Comparison of ENCODE assay signal across 10 cellular contexts in the genomic region with DNA sequence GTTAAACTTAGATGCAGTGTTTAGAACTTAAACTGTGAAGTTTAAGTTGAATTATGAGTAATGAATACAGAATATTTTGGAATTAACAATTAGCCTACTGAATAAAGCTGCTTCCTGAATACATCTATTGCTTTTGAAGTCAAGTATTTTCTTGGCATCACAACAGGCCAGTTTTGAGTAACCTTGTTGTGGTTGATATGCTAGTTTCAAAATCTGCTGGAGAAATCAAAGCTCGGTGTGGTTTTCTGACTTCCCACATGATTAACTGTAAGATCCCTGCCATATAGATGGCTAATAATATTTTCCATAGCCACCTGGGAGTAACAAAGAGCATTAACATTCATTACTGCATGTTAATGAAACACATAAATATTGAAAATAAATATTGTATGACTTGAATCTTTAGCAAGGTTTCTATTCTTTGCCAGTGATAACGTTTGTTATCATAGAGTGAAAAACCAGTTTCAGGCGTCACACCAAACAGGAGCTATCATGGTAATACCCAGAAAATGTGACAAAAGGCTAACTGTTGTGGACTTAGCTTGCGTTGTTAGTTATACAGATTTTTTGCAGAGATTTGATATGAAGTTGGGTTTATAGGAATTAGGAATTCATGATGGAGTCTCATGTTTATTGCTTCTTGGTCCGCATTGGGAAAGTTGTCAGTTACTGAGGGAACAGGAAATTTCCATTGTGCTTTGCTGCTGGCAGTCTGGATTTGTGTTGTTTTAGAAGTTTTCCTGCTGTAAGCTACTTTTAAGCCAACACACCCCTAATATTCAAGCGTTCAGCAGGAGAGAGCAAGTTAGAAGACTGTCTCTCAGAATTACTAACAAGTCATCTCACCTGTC. TPM values are rescaled to one million over a fixed set of nuclear protein-coding genes. Genes with fewer than 3 reads are reported as not detected.
DNase-seq lines count a peak whose midpoint lies in the region; ATAC-seq and TF ChIP-seq lines count a peak whose summit lies in the region.
"Had no signal": no experiment of that assay in that cellular context is flagged by ENCODE, and none has a peak within 500 bp of the region (broad histone marks: within the 10 kb centered on the region; RNA-seq: fewer than 3 reads in every experiment).

No MANE protein-coding gene starts in this region.

- peak overlapping the region; percentile 95 for H3K27ac ChIP-seq in left ventricle myocardium inferior (replicated peaks)
- H3K27ac ChIP-seq in muscle layer of colon (ENCODE audit: low read depth, low read length), result peak overlapping the region; percentile 77
- H3K27ac ChIP-seq in urinary bladder (ENCODE audit: low read depth), result peak overlapping the region; percentile 56

- WGBS in urinary bladder, result 44% methylated on average over 6 of the region's 6 CpGs

- H3K9ac ChIP-seq in muscle layer of colon (ENCODE audit: low read length), result no peak overlapping the region

- H3K9me3 ChIP-seq in left ventricle myocardium inferior (replicated peaks) (no peaks in the 10 kb centered on the region), muscle layer of colon (ENCODE audit: low read length) (no peaks in the 10 kb centered on the region)

- H3K4me1 ChIP-seq in left ventricle myocardium inferior (peaks cover 99% of the 10 kb centered on the region), muscle layer of colon (ENCODE audit: insufficient read depth, low read length) (peaks cover 70% of the 10 kb centered on the region), urinary bladder (ENCODE audit: insufficient read depth) (peaks cover 10% of the 10 kb centered on the region)

- H3K36me3 ChIP-seq in left ventricle myocardium inferior (no peaks in the 10 kb centered on the region), muscle layer of colon (ENCODE audit: insufficient read depth, low read length) (no peaks in the 10 kb centered on the region), urinary bladder (ENCODE audit: insufficient read depth) (no peaks in the 10 kb centered on the region)

- TF ChIP-seq CTCF in left ventricle myocardium inferior (IDR thresholded peaks at IDR 0.05; ENCODE audit: borderline replicate concordance) (no peak), cardiac fibroblast (IDR thresholded peaks at IDR 0.05; ENCODE audit: low read depth, low read length) (no peak)

- intact Hi-C loops in left ventricle myocardium inferior (cut with micrococcal nuclease), result no loop called here
- intact Hi-C loops in left cardiac atrium (cut with DNase I), result no loop called here

- H3K4me3 ChIP-seq in left ventricle myocardium inferior (peak overlapping the region; percentile 47), cardiac fibroblast (replicated peaks in 1 of 2; ENCODE audit: low read depth in 2 of 2, low read length in 2 of 2) (no peak overlapping the region), muscle layer of colon (ENCODE audit: low read depth in 1 of 2, low read length in 2 of 2) (no peak overlapping the region), urinary bladder (ENCODE audit: low read depth, low read length) (no peak overlapping the region)

- H3K27me3 ChIP-seq in left ventricle myocardium inferior (ENCODE audit: low read depth) (no peaks in the 10 kb centered on the region), muscle layer of colon (ENCODE audit: control insufficient read depth in 1 of 2, insufficient read depth in 2 of 2, low read length in 2 of 2) (no peaks in the 10 kb centered on the region)

- DNase-seq in left ventricle myocardium inferior, result no peak
- no peak for DNase-seq in left cardiac atrium
- DNase-seq in cardiac fibroblast (ENCODE audit: low read depth in 2 of 2), result peak; percentile 51 to 76
- DNase-seq in amygdala (lab: John Stamatoyannopoulos, UW), result no peak
- DNase-seq in NCI-H2227 (lab: John Stamatoyannopoulos, UW; ENCODE audit: unreplicated experiment), result no peak
- DNase-seq: activated CD4-positive, alpha-beta T cell treated with anti-CD3 and anti-CD28 coated beads, Interleukin-2, amount 50 U/mL, for 4 hours; NCI-H524 treated with DMSO at 0.1 percent for 48 hours had no signal

- ATAC-seq in left cardiac atrium, result no peak
- ATAC-seq in GM18511 (IDR thresholded peaks at IDR 0.05; ENCODE audit: unreplicated experiment), result no peak

RNA-seq across cellular contexts. Expression of a gene that starts 32.1 kb away (rescaled TPM):
- total RNA-seq in left ventricle myocardium inferior (258 TPM), left cardiac atrium (100 to 1,000 TPM in 1 of 2 donors, 10 to 100 TPM in 1; 92.7 to 123 TPM), urinary bladder (119 TPM)
- polyA plus RNA-seq in urinary bladder, result 38.4 TPM

Comparison
In these comparisons a context has a peak if more than half of its experiments do, and no peak if none do; other contexts are left out.
1. DNase-seq: peak in cardiac fibroblast (2 of 2); none in left ventricle myocardium inferior (single experiment), left cardiac atrium (single experiment), amygdala (0 of 56) and NCI-H2227 (single experiment).
2. Peak in every context shown above with its lines, with median percentiles within 50 percentile points of each other: H3K27ac ChIP-seq.